8 cellular contexts compared by ENCODE assay signal in the genomic region with DNA sequence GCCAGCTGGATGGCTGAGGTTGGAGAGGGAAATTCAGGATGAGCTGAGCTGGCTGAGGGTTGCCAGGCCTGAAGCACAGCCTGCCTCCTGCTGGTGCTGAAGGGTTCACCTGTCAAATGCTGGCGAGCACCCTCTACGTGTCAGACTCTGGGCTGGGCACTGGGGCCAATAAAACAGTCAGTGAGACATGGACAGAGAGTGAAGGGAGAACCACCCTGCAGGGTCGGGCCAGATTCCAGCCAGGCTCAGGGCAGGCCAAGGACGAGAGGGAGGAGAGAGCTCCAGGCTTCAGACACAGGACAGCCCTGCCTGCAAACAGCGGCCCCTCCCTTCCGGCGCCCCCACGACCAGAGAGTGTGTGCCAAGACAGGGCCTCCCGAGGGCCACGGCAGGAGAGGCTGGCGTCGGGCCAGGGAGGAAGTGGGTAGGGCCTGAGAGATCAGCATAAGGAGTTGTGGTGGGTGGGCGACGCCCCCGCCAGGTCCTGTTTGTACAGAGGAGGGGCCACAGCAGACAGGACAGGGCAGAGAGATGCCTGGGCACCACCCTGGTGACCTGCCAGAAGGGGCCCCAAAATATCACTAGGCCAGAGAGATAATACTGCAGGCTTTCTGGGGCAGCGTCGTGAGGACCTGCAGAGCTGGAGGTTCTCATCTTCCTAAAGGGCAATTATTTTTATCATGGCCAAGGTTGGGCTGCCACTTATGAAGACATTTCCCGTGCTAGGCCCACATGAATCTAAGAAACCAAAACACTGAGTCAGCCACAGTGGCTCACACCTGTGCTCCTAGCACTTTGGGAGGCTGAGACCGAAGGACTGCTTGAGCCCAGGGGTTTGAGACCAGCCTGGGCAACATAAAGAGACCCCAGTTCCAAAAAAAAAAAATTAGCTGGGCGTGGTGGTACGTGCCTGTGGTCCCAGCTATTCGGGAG.
DNase-seq lines count a peak whose midpoint lies in the region; ATAC-seq and TF ChIP-seq lines count a peak whose summit lies in the region.

No MANE protein-coding gene starts in this region.

- peak overlapping the region; percentile 32; the same call in 1 of the 2 replicates for H3K9ac ChIP-seq in OCI-LY1 (ENCODE audit: low read length)

- H3K9me3 ChIP-seq in OCI-LY1 (ENCODE audit: low read length) = no peaks in the 10 kb centered on the region
- no peaks in the 10 kb centered on the region for H3K9me3 ChIP-seq in left ventricle myocardium inferior (replicated peaks)

- H3K4me2 ChIP-seq in OCI-LY1 (ENCODE audit: low read length) = peak overlapping the region; percentile 26

- no peaks in the 10 kb centered on the region for H3K9me2 ChIP-seq in OCI-LY1 (ENCODE audit: low read depth, low read length)

- peak; percentile 40 for ATAC-seq in GM18517 (IDR thresholded peaks at IDR 0.05; ENCODE audit: unreplicated experiment)
- no peak for ATAC-seq in GM21515 (IDR thresholded peaks at IDR 0.05; ENCODE audit: unreplicated experiment)
- ATAC-seq in GM21360 (IDR thresholded peaks at IDR 0.05; ENCODE audit: unreplicated experiment) = no peak

- intact Hi-C loops in left ventricle myocardium inferior (cut with micrococcal nuclease) = no loop called here

- H2AFZ ChIP-seq in OCI-LY1 (ENCODE audit: low read length) = no peak overlapping the region

- H3F3A ChIP-seq in OCI-LY1 (ENCODE audit: insufficient read depth, low read length) = no peaks in the 10 kb centered on the region

- H3K4me1 ChIP-seq in OCI-LY1 (ENCODE audit: insufficient read depth, low read length, severe bottlenecking) = peaks cover 32% of the 10 kb centered on the region
- peaks cover 34% of the 10 kb centered on the region for H3K4me1 ChIP-seq in left ventricle myocardium inferior

- no peaks in the 10 kb centered on the region for H4K20me1 ChIP-seq in OCI-LY1 (ENCODE audit: insufficient read depth, low read length)

- DNase-seq in activated effector memory CD4-positive, alpha-beta T cell treated with Interleukin-2 at 50 U/mL for 16 hours = peak; percentile 90
- DNase-seq in left ventricle myocardium inferior = peak; percentile 82
- peak; percentile 55 to 64 for DNase-seq in stimulated activated CD8-positive, alpha-beta memory T cell treated with anti-CD3 and anti-CD28 coated beads, Interleukin-15, amount 100 ng/mL, for 4 hours (ENCODE audit: low read depth in 2 of 2)
- no peak for DNase-seq in HPDE6-E6E7 (ENCODE audit: extremely low spot score)

- H3K27ac ChIP-seq in OCI-LY1 (ENCODE audit: low read depth, low read length, poor library complexity, severe bottlenecking) (peak overlapping the region; percentile 80), left ventricle myocardium inferior (replicated peaks) (peak overlapping the region; percentile 68)

- H3K4me3 ChIP-seq in OCI-LY1 (ENCODE audit: low read depth, low read length, poor library complexity, severe bottlenecking) (no peak overlapping the region), left ventricle myocardium inferior (no peak overlapping the region)

- H3K79me2 ChIP-seq in OCI-LY1 (ENCODE audit: insufficient read depth, low read length) = no peaks in the 10 kb centered on the region

- H3K27me3 ChIP-seq in OCI-LY1 (ENCODE audit: insufficient read depth, low read length) (no peaks in the 10 kb centered on the region), left ventricle myocardium inferior (ENCODE audit: low read depth) (no peaks in the 10 kb centered on the region)

- TF ChIP-seq CTCF in OCI-LY1 (IDR thresholded peaks at IDR 0.05; ENCODE audit: low read length) (peak; percentile 50; the same call in 1 of the 2 replicates), left ventricle myocardium inferior (IDR thresholded peaks at IDR 0.05; ENCODE audit: borderline replicate concordance) (peak; percentile 26)

- peaks cover 93% of the 10 kb centered on the region for H3K36me3 ChIP-seq in OCI-LY1 (ENCODE audit: insufficient read depth, low read length)
- H3K36me3 ChIP-seq in left ventricle myocardium inferior = peaks cover 5% of the 10 kb centered on the region
